Comparison of ENCODE assay signal across 21 cellular contexts in the genomic region with DNA sequence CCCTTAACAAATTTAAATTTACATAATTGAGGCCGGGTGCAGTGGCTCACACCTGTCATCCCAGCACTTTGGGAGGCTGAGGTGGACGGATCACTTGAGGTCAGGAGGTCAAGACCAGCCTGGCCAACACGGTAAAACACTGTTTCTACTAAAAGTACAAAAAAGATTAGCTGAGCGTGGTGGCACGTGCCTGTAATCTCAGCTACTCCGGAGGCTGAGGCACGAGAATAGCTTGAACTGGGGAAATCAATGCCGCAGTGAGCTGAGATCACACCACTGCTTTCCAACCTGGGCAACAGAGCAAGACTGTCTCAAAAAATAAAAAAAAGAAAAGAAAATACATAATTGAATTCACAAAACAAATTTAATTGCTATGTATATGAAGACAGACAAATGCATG.
"Had no signal": no experiment of that assay in that cellular context is flagged by ENCODE, and none has a peak within 500 bp of the region (broad histone marks: within the 10 kb centered on the region; RNA-seq: fewer than 3 reads in every experiment).

No MANE protein-coding gene starts in this region.

- H3K9ac ChIP-seq: parathyroid adenoma had no signal

- H3K27ac ChIP-seq: breast epithelium, hepatocyte, parathyroid adenoma, psoas muscle, thoracic aorta had no signal

- H3K9me3 ChIP-seq: psoas muscle had no signal

- H3K27me3 ChIP-seq: breast epithelium, hepatocyte had no signal

- H3K36me3 ChIP-seq: breast epithelium, thoracic aorta had no signal

- H2AFZ ChIP-seq: hepatocyte, parathyroid adenoma had no signal

- H3K4me3 ChIP-seq: breast epithelium, hepatocyte, psoas muscle, thoracic aorta had no signal

- H3K4me1 ChIP-seq: breast epithelium, parathyroid adenoma had no signal

- H3K79me2 ChIP-seq: hepatocyte, parathyroid adenoma had no signal

- H3K4me2 ChIP-seq: hepatocyte had no signal

- FAIRE-seq: colon, frontal cortex, urothelium cell line had no signal

- DNase-seq: activated B cell treated with CpG ODN at 0.5 μM for 24 hours; activated CD4-positive, alpha-beta T cell treated with anti-CD3 and anti-CD28 coated beads, Interleukin-2, amount 50 U/mL, for 1 hour; activated gamma-delta T cell treated with Interleukin-2 at 50 U/mL for 16 hours; activated naive CD4-positive, alpha-beta T cell treated with anti-CD3 and anti-CD28 coated beads, Interleukin-2, amount 50 U/mL, for 16 hours; activated T-cell treated with anti-CD3 and anti-CD28 coated beads, Interleukin-2, amount 50 U/mL, for 4 hours; effector CD8-positive, alpha-beta T cell; naive thymus-derived CD8-positive, alpha-beta T cell; occipital lobe; psoas muscle; stimulated activated CD4-positive, alpha-beta T cell treated with anti-CD3 and anti-CD28 coated beads, Interleukin-4, amount 100 ng/mL, for 1 hour; stimulated activated naive CD8-positive, alpha-beta T cell treated with anti-CD3 and anti-CD28 coated beads, Interleukin-15, Interleukin-2, amounts not matched to agents 100 U/mL and 50 U/mL, for 24 hours; T-helper 1 cell had no signal

- ATAC-seq: activated CD8-positive, alpha-beta T cell treated with anti-CD3 and anti-CD28 coated beads for 36 hours; activated T-cell treated with anti-CD3 and anti-CD28 coated beads, Interleukin-2, amount 50 U/mL, for 4 hours; activated T-helper 17 cell treated with anti-CD3 and anti-CD28 coated beads, Interleukin-2, amount 50 U/mL, for 72 hours; naive thymus-derived CD8-positive, alpha-beta T cell; psoas muscle; stimulated activated naive CD8-positive, alpha-beta T cell treated with anti-CD3 and anti-CD28 coated beads, Interleukin-15, Interleukin-2, amounts not matched to agents 100 U/mL and 50 U/mL, for 24 hours had no signal
